Comparison of ENCODE assay signal across 9 cellular contexts in the genomic region with DNA sequence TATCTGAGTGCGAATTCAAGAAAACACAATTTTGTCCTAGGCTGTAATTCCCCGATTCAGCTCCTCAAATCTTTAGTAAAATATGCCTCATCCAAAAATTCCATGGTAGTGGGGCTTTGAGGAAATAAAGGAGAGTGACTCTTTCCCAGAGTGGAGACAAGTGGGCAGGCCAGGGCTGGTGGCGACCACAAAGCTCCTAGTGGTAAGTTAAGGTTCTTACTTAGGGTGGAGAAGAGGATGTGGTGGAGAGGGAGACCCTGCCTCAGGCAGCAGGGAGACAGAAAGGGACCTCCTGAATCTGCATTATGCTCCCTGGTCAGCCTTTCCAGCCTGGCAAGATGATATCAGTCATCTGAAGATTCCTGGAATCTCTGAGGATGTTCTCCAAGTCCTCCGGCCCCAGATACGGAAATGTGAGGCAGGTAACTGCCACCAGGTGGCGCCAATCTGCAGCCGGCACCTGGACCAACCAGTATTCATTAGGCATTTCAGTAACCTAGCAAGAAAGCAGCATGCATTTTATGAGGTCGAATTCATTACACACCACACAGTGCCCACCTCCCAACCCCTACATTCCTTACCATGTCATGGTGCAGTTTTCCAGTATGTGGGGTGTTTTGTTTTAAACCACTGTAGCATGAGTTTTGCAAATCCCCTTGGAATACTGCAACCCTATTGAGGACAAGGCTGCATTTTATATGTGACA.
DNase-seq lines count a peak whose midpoint lies in the region; ATAC-seq and TF ChIP-seq lines count a peak whose summit lies in the region.
"Had no signal": no experiment of that assay in that cellular context is flagged by ENCODE, and none has a peak within 500 bp of the region (broad histone marks: within the 10 kb centered on the region; RNA-seq: fewer than 3 reads in every experiment).

No MANE protein-coding gene starts in this region.

- no peak overlapping the region for H3K9ac ChIP-seq in SK-N-SH

- no peaks in the 10 kb centered on the region for H3K27me3 ChIP-seq in CD8-positive, alpha-beta T cell (ENCODE audit: insufficient read depth, low read length)
- H3K27me3 ChIP-seq in SK-N-SH (ENCODE audit: insufficient read depth): no peaks in the 10 kb centered on the region; the same call in 1 of the 2 replicates

- WGBS in SK-N-SH (ENCODE audit: low lambda C conversion rate): 41% methylated on average over 8 of the region's 8 CpGs

- no peak overlapping the region for H3K4me3 ChIP-seq in CD8-positive, alpha-beta T cell (ENCODE audit: low read depth, low read length)
- no peak overlapping the region; a peak in 1 of 4 replicates for H3K4me3 ChIP-seq in SK-N-SH (ENCODE audit: low read depth in 2 of 2, low read length in 1 of 2)
- H3K4me3 ChIP-seq: SK-N-MC had no signal

- no peaks in the 10 kb centered on the region for H4K20me1 ChIP-seq in SK-N-SH (ENCODE audit: insufficient read depth)

- no peaks in the 10 kb centered on the region for H3K4me1 ChIP-seq in CD8-positive, alpha-beta T cell (ENCODE audit: insufficient read depth, low read length)
- no peaks in the 10 kb centered on the region for H3K4me1 ChIP-seq in SK-N-SH (ENCODE audit: control insufficient read depth in 1 of 2, insufficient read depth in 2 of 2, low read depth in 1 of 2, low read length in 1 of 2)

- TF ChIP-seq CTCF in CD8-positive, alpha-beta T cell (IDR thresholded peaks at IDR 0.05): peak; percentile 67
- peak; percentile 81 for TF ChIP-seq CTCF in SK-N-SH (IDR thresholded peaks at IDR 0.05)

- H3K36me3 ChIP-seq in CD8-positive, alpha-beta T cell (ENCODE audit: insufficient read depth, low read length): no peaks in the 10 kb centered on the region
- H3K36me3 ChIP-seq in SK-N-SH (replicated peaks in 1 of 2; ENCODE audit: control insufficient read depth in 1 of 2, insufficient read depth in 2 of 2, low read length in 1 of 2): no peaks in the 10 kb centered on the region

- no peak overlapping the region for H3K27ac ChIP-seq in CD8-positive, alpha-beta T cell (ENCODE audit: low read depth, low read length)
- no peak overlapping the region for H3K27ac ChIP-seq in SK-N-SH (ENCODE audit: low read depth in 2 of 2, low read length in 1 of 2)
- H3K27ac ChIP-seq: SK-N-MC had no signal

- no peaks in the 10 kb centered on the region for H3F3A ChIP-seq in SK-N-SH (replicated peaks; ENCODE audit: insufficient read depth)

- H3K27me3 Mint-ChIP-seq in CD8-positive, alpha-beta T cell (ENCODE audit: low read depth): peaks cover 2% of the 10 kb centered on the region
- no peaks in the 10 kb centered on the region for H3K27me3 Mint-ChIP-seq in activated naive CD8-positive, alpha-beta T cell treated with anti-CD3 and anti-CD28 coated beads, Interleukin-2, amount 50 U/mL, for 24 hours

- H3K79me2 ChIP-seq in SK-N-SH (ENCODE audit: insufficient read depth): no peaks in the 10 kb centered on the region

- no peaks in the 10 kb centered on the region for H3K4me1 Mint-ChIP-seq in CD8-positive, alpha-beta T cell (ENCODE audit: low read depth)
- H3K4me1 Mint-ChIP-seq in activated naive CD8-positive, alpha-beta T cell treated with anti-CD3 and anti-CD28 coated beads, Interleukin-2, amount 50 U/mL, for 24 hours: no peaks in the 10 kb centered on the region

- peak; percentile 18 to 63 (median 32) for DNase-seq in CD8-positive, alpha-beta T cell
- DNase-seq in HuH-7.5 (ENCODE audit: low spot score) (peak; percentile 20), SK-N-SH (peak; percentile 63), hypothalamus (lab: John Stamatoyannopoulos, UW) (peak in 28 of 51 donors; percentile 1 to 61 (median 12))
- peak; percentile 59 for DNase-seq in activated naive CD8-positive, alpha-beta T cell treated with anti-CD3 and anti-CD28 coated beads, Interleukin-2, amount 50 U/mL, for 24 hours
- peak; percentile 61 for DNase-seq in stimulated activated CD4-positive, alpha-beta T cell treated with anti-CD3 and anti-CD28 coated beads, Interleukin-15, amount 100 ng/mL, for 24 hours
- no peak for DNase-seq in effector CD4-positive, alpha-beta T cell

- H3K4me2 ChIP-seq in SK-N-SH: no peak overlapping the region

- CTCF ChIA-PET in CD8-positive, alpha-beta T cell (lab: Charles Lee): interaction anchor here (0.6 to 1.6 kb wide), 21 partner anchors 8 to 543 kb away, joined by 3 to 7 read pairs (median 4); no protein-coding TSS in a partner anchor
- CTCF ChIA-PET in SK-N-SH (lab: Yijun Ruan, JAX): interaction anchor here (0.6 to 2.8 kb wide), 37 partner anchors 10 to 543 kb away, joined by 3 to 33 read pairs (median 4); partner anchors contain the start of gene TACR1

- H3K27ac Mint-ChIP-seq in CD8-positive, alpha-beta T cell: no peak overlapping the region
- H3K27ac Mint-ChIP-seq in activated naive CD8-positive, alpha-beta T cell treated with anti-CD3 and anti-CD28 coated beads, Interleukin-2, amount 50 U/mL, for 24 hours: no peak overlapping the region

- TF ChIP-seq RAD21 in SK-N-SH (IDR thresholded peaks at IDR 0.05; ENCODE audit: low read length): peak; percentile 68

- ATAC-seq in CD8-positive, alpha-beta T cell: no peak
- ATAC-seq in GM19328 (IDR thresholded peaks at IDR 0.05; ENCODE audit: unreplicated experiment): peak; percentile 69
- ATAC-seq in activated naive CD8-positive, alpha-beta T cell treated with anti-CD3 and anti-CD28 coated beads, Interleukin-2, amount 50 U/mL, for 24 hours: no peak

- H3K9me3 ChIP-seq in CD8-positive, alpha-beta T cell (ENCODE audit: low read length): no peaks in the 10 kb centered on the region
- no peaks in the 10 kb centered on the region for H3K9me3 ChIP-seq in SK-N-SH

- no peak overlapping the region for H3K4me3 Mint-ChIP-seq in CD8-positive, alpha-beta T cell
- no peak overlapping the region for H3K4me3 Mint-ChIP-seq in activated naive CD8-positive, alpha-beta T cell treated with anti-CD3 and anti-CD28 coated beads, Interleukin-2, amount 50 U/mL, for 24 hours

- no peak for TF ChIP-seq EP300 in SK-N-SH (IDR thresholded peaks at IDR 0.05; ENCODE audit: borderline replicate concordance in 1 of 2, low read depth in 1 of 2, low read length in 1 of 2)

- POLR2A ChIA-PET in CD8-positive, alpha-beta T cell (lab: Charles Lee): no interaction called here
- POLR2A ChIA-PET in SK-N-SH (lab: Yijun Ruan, JAX): no interaction called here

- no peaks in the 10 kb centered on the region for H3K9me2 ChIP-seq in SK-N-SH

- H2AFZ ChIP-seq in SK-N-SH (ENCODE audit: low read depth): no peak overlapping the region

- intact Hi-C loops in CD8-positive, alpha-beta T cell (cut with DNase I, micrococcal nuclease): loop anchor here (1.0 to 5.0 kb wide), 7 partner anchors 146 to 542 kb away; no protein-coding TSS in a partner anchor

- no peaks in the 10 kb centered on the region for H3K36me3 Mint-ChIP-seq in CD8-positive, alpha-beta T cell
- no peaks in the 10 kb centered on the region for H3K36me3 Mint-ChIP-seq in activated naive CD8-positive, alpha-beta T cell treated with anti-CD3 and anti-CD28 coated beads, Interleukin-2, amount 50 U/mL, for 24 hours (ENCODE audit: low read depth)

- peaks cover 2% of the 10 kb centered on the region for H3K9me3 Mint-ChIP-seq in CD8-positive, alpha-beta T cell
- no peaks in the 10 kb centered on the region for H3K9me3 Mint-ChIP-seq in activated naive CD8-positive, alpha-beta T cell treated with anti-CD3 and anti-CD28 coated beads, Interleukin-2, amount 50 U/mL, for 24 hours

TF ChIP-seq in SK-N-SH, 30 proteins besides CTCF, POLR2A, EP300 and RAD21:
- TF ChIP-seq SMC3 (IDR thresholded peaks at IDR 0.05; ENCODE audit: low read depth, low read length): peak; percentile 82
- TF ChIP-seq ZBTB33 (IDR thresholded peaks at IDR 0.05; ENCODE audit: borderline replicate concordance, low read depth): no peak
